15 cellular contexts compared by ENCODE assay signal in the genomic region with DNA sequence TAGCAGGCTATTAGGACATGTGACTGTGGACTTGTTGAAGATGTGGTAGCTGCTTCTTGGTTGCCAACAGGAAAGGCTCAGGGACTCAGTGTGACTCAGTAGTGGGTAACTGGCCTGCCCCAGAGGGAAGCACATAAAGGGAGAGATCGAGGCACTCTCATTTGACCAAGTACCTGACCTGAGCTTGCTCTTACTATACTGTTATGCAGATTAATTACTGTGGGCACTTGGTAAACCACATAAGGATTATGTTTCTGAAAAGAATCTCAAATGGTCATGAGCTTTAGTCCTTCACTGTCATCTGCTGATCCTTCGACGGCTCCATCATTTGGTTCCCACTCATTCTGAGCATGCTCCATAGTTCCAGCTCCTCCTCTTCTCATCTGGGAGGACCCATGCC.
"Had no signal": no experiment of that assay in that cellular context is flagged by ENCODE, and none has a peak within 500 bp of the region (broad histone marks: within the 10 kb centered on the region; RNA-seq: fewer than 3 reads in every experiment).

No MANE protein-coding gene starts in this region.

- H3K4me3 ChIP-seq: right atrium auricular region, tibial nerve had no signal

- H3K4me1 Mint-ChIP-seq: activated CD4-positive, alpha-beta memory T cell treated with anti-CD3 and anti-CD28 coated beads, Interleukin-2, amount 10 ng/mL, durations not matched to agents 7 days and 5 days had no signal

- H3K4me1 ChIP-seq: right atrium auricular region, tibial nerve had no signal

- DNase-seq: activated CD4-positive, alpha-beta memory T cell treated with anti-CD3 and anti-CD28 coated beads, Interleukin-2, amount 10 ng/mL, durations not matched to agents 7 days and 5 days; activated CD4-positive, alpha-beta T cell treated with anti-CD3 and anti-CD28 coated beads for 36 hours; activated CD8-positive, alpha-beta memory T cell treated with anti-CD3 and anti-CD28 coated beads, Interleukin-2, amount 50 U/mL, for 48 hours; amniotic stem cell; foreskin melanocyte; kidney; left ventricle myocardium superior; mesendoderm; posterior cingulate gyrus; small intestine; T1000 had no signal

- H3K27me3 ChIP-seq: right atrium auricular region, tibial nerve had no signal

- H3K27ac ChIP-seq: right atrium auricular region, tibial nerve, VCaP had no signal

- H3K9me3 ChIP-seq: right atrium auricular region, tibial nerve had no signal

- H3K27ac Mint-ChIP-seq: activated CD4-positive, alpha-beta memory T cell treated with anti-CD3 and anti-CD28 coated beads, Interleukin-2, amount 10 ng/mL, durations not matched to agents 7 days and 5 days; activated CD4-positive, alpha-beta T cell treated with anti-CD3 and anti-CD28 coated beads for 36 hours; activated naive CD4-positive, alpha-beta T cell treated with anti-CD3 and anti-CD28 coated beads, Interleukin-2, amount 50 U/mL, for 24 hours had no signal

- H3K4me3 Mint-ChIP-seq: activated CD4-positive, alpha-beta memory T cell treated with anti-CD3 and anti-CD28 coated beads, Interleukin-2, amount 10 ng/mL, durations not matched to agents 7 days and 5 days; activated CD4-positive, alpha-beta T cell treated with anti-CD3 and anti-CD28 coated beads for 36 hours; activated naive CD4-positive, alpha-beta T cell treated with anti-CD3 and anti-CD28 coated beads, Interleukin-2, amount 50 U/mL, for 24 hours had no signal

- H3K9me3 Mint-ChIP-seq: activated CD4-positive, alpha-beta memory T cell treated with anti-CD3 and anti-CD28 coated beads, Interleukin-2, amount 10 ng/mL, durations not matched to agents 7 days and 5 days; activated naive CD4-positive, alpha-beta T cell treated with anti-CD3 and anti-CD28 coated beads, Interleukin-2, amount 50 U/mL, for 24 hours had no signal

- H3K27me3 Mint-ChIP-seq: activated CD4-positive, alpha-beta memory T cell treated with anti-CD3 and anti-CD28 coated beads, Interleukin-2, amount 10 ng/mL, durations not matched to agents 7 days and 5 days; activated CD4-positive, alpha-beta T cell treated with anti-CD3 and anti-CD28 coated beads for 36 hours; activated naive CD4-positive, alpha-beta T cell treated with anti-CD3 and anti-CD28 coated beads, Interleukin-2, amount 50 U/mL, for 24 hours had no signal

- ATAC-seq: activated CD4-positive, alpha-beta T cell treated with anti-CD3 and anti-CD28 coated beads for 36 hours; left ventricle myocardium superior had no signal
